Comparison of ENCODE assay signal across 8 cellular contexts in the genomic region with DNA sequence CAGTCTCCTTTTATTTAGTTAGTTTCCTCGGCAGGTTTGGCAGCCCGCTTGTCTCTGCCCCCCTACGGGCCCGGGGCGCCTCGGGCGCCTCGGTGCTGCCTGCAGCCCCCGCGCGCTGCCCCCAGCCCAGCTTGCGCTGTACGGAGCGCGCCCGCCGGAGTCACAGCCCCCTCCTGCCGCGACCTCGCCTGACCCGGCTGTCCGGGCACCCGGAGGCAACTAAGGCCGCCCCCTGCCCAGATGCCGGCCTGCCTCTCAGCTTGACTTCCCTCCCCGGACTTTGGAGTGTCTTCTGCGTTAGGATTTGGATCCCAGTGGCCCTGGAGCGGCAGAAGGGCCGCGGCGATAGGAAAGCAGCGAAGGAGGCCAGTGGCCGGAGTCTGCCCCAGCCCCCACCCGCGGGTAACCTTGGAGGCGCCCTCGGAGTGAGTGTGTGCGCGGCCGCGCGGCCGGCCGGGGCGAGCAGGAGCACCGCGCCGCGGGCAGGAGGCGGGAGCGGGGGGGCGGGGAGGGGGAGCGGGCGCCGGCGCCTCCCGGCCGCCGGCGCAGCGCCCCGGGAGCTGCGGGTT. TPM values are rescaled to one million over a fixed set of nuclear protein-coding genes. Genes with fewer than 3 reads are reported as not detected.
DNase-seq lines count a peak whose midpoint lies in the region; ATAC-seq and TF ChIP-seq lines count a peak whose summit lies in the region.

No MANE protein-coding gene starts in this region.

- peak overlapping the region; percentile 81 for H3K4me3 Mint-ChIP-seq in activated CD4-positive, alpha-beta T cell treated with anti-CD3 and anti-CD28 coated beads, Interleukin-2, amount 10 ng/mL, durations not matched to agents 7 days and 5 days

- peaks cover 99% of the 10 kb centered on the region for H3K27me3 ChIP-seq in HUES6 (ENCODE audit: control insufficient read depth, insufficient read depth, low read length)
- H3K27me3 ChIP-seq in mucosa of rectum (ENCODE audit: control insufficient read depth in 2 of 2, insufficient read depth in 2 of 2, low read length in 2 of 2) = no peaks in the 10 kb centered on the region

- DNase-seq in NCI-H2081 (lab: John Stamatoyannopoulos, UW) (peak; percentile 71 to 81), NCI-H2081 treated with DMSO at 0.1 percent for 48 hours (lab: John Stamatoyannopoulos, UW) (no peak), erythroblast (lab: John Stamatoyannopoulos, UW) (peak; percentile 46 to 62)
- DNase-seq in activated CD4-positive, alpha-beta T cell treated with anti-CD3 and anti-CD28 coated beads, Interleukin-2, amount 10 ng/mL, durations not matched to agents 7 days and 5 days = peak; percentile 12

- under 1% methylated on average over 63 of the region's 63 CpGs for WGBS in urinary bladder

- H3K9me3 Mint-ChIP-seq in activated CD4-positive, alpha-beta T cell treated with anti-CD3 and anti-CD28 coated beads, Interleukin-2, amount 10 ng/mL, durations not matched to agents 7 days and 5 days = no peaks in the 10 kb centered on the region

- H3K36me3 ChIP-seq in HUES6 (ENCODE audit: control insufficient read depth, insufficient read depth, low read length) = no peaks in the 10 kb centered on the region
- H3K36me3 ChIP-seq in mucosa of rectum (ENCODE audit: control insufficient read depth in 2 of 2, insufficient read depth in 2 of 2, low read length in 2 of 2) = no peaks in the 10 kb centered on the region
- H3K36me3 ChIP-seq in urinary bladder (ENCODE audit: insufficient read depth) = no peaks in the 10 kb centered on the region

- H3K4me1 ChIP-seq in HUES6 (ENCODE audit: control insufficient read depth, insufficient read depth, low read length) = peaks cover 22% of the 10 kb centered on the region
- H3K4me1 ChIP-seq in mucosa of rectum (ENCODE audit: control insufficient read depth in 2 of 2, insufficient read depth in 2 of 2, low read length in 2 of 2) = peaks cover 4 to 8% of the 10 kb centered on the region in 2 donors
- no peaks in the 10 kb centered on the region for H3K4me1 ChIP-seq in urinary bladder (ENCODE audit: insufficient read depth)

- peaks cover 41% of the 10 kb centered on the region for H3K36me3 Mint-ChIP-seq in activated CD4-positive, alpha-beta T cell treated with anti-CD3 and anti-CD28 coated beads, Interleukin-2, amount 10 ng/mL, durations not matched to agents 7 days and 5 days (ENCODE audit: low read depth)

- H3K9me3 ChIP-seq in HUES6 (ENCODE audit: control insufficient read depth, insufficient read depth, low read depth, low read length) = no peaks in the 10 kb centered on the region
- no peaks in the 10 kb centered on the region for H3K9me3 ChIP-seq in mucosa of rectum (ENCODE audit: control insufficient read depth in 2 of 2, low read length in 2 of 2)

- POLR2A ChIA-PET in activated CD4-positive, alpha-beta T cell treated with anti-CD3 and anti-CD28 coated beads, Interleukin-2, amount 10 ng/mL, durations not matched to agents 7 days and 5 days (lab: Charles Lee) = interaction anchor here (2.1 kb wide), 1 partner anchor 9 kb away, joined by 7 read pairs; a partner anchor contains a TSS

- ATAC-seq in GM21423 (IDR thresholded peaks at IDR 0.05; ENCODE audit: unreplicated experiment) = peak; percentile 54

- H3K4me3 ChIP-seq in HUES6 (ENCODE audit: low read depth, low read length) (peak overlapping the region; percentile 90), mucosa of rectum (ENCODE audit: low read length in 2 of 2) (peak overlapping the region; percentile 85 to 97), urinary bladder (ENCODE audit: low read depth, low read length) (peak overlapping the region; percentile 93)

- peak overlapping the region; percentile 88 for H3K27ac Mint-ChIP-seq in activated CD4-positive, alpha-beta T cell treated with anti-CD3 and anti-CD28 coated beads, Interleukin-2, amount 10 ng/mL, durations not matched to agents 7 days and 5 days

- peaks cover 57% of the 10 kb centered on the region for H3K27me3 Mint-ChIP-seq in activated CD4-positive, alpha-beta T cell treated with anti-CD3 and anti-CD28 coated beads, Interleukin-2, amount 10 ng/mL, durations not matched to agents 7 days and 5 days

- H3K9ac ChIP-seq in HUES6 (ENCODE audit: low read length) (peak overlapping the region; percentile 62), mucosa of rectum (ENCODE audit: low read depth in 1 of 2, low read length in 2 of 2) (peak overlapping the region; percentile 74 to 92)

- H3K27ac ChIP-seq in HUES6 (ENCODE audit: low read depth, low read length) (no peak overlapping the region), mucosa of rectum (ENCODE audit: low read depth in 2 of 2, low read length in 2 of 2) (peak overlapping the region; percentile 89), urinary bladder (ENCODE audit: low read depth) (peak overlapping the region; percentile 93)

- peaks cover 35% of the 10 kb centered on the region for H3K4me1 Mint-ChIP-seq in activated CD4-positive, alpha-beta T cell treated with anti-CD3 and anti-CD28 coated beads, Interleukin-2, amount 10 ng/mL, durations not matched to agents 7 days and 5 days

- CTCF ChIA-PET in activated CD4-positive, alpha-beta T cell treated with anti-CD3 and anti-CD28 coated beads, Interleukin-2, amount 10 ng/mL, durations not matched to agents 7 days and 5 days (lab: Charles Lee) = interaction anchor here (1.1 to 2.3 kb wide), 3 partner anchors 9 to 48 kb away, joined by 4 to 7 read pairs (median 5); no protein-coding TSS in a partner anchor

- TF ChIP-seq POLR2A in erythroblast (IDR thresholded peaks at IDR 0.05; ENCODE audit: low read length) = peak; percentile 24

RNA-seq across cellular contexts. Expression of a gene that starts 7.6 kb away (rescaled TPM):
- 10 to 100 TPM; 80.0 to 82.3 TPM for total RNA-seq in activated CD4-positive, alpha-beta T cell treated with anti-CD3 and anti-CD28 coated beads, Interleukin-2, amount 10 ng/mL, durations not matched to agents 7 days and 5 days
- total RNA-seq in urinary bladder = 16.9 TPM
- 19.9 TPM for polyA plus RNA-seq in urinary bladder

RNA-seq across cellular contexts. Expression of a gene that starts 17.6 kb away (rescaled TPM):
- total RNA-seq in activated CD4-positive, alpha-beta T cell treated with anti-CD3 and anti-CD28 coated beads, Interleukin-2, amount 10 ng/mL, durations not matched to agents 7 days and 5 days = 10 to 100 TPM; 84.6 to 88.2 TPM
- total RNA-seq in urinary bladder = 84.6 TPM
- polyA plus RNA-seq in urinary bladder = 42.3 TPM
